Comparison of ENCODE assay signal across 26 cellular contexts in genomic region chr19:40524655-40525054, GRCh38.
"Had no signal": no experiment of that assay in that cellular context is flagged by ENCODE, and none has a peak within 500 bp of the region (broad histone marks: within the 10 kb centered on the region; RNA-seq: fewer than 3 reads in every experiment).

No MANE protein-coding gene starts in this region.

- H3K27ac Mint-ChIP-seq: effector memory CD8-positive, alpha-beta T cell; immature natural killer cell; natural killer cell had no signal

- H3K9me3 ChIP-seq: esophagus squamous epithelium, lower lobe of right lung, prostate gland, right atrium auricular region, stomach, thyroid gland, vagina had no signal

- H3K4me1 ChIP-seq: prostate gland had no signal

- H3K36me3 Mint-ChIP-seq: immature natural killer cell, natural killer cell had no signal

- H3K9me3 Mint-ChIP-seq: effector memory CD8-positive, alpha-beta T cell; immature natural killer cell; natural killer cell; neural crest cell had no signal

- FAIRE-seq: endometrium had no signal

- H3K27ac ChIP-seq: esophagus squamous epithelium, lower lobe of right lung, prostate gland, right atrium auricular region, stomach, thyroid gland, vagina had no signal

- H3K4me3 ChIP-seq: esophagus squamous epithelium, lower lobe of right lung, prostate gland, right atrium auricular region, smooth muscle cell, stomach, thyroid gland, vagina had no signal

- H3K4me3 Mint-ChIP-seq: effector memory CD8-positive, alpha-beta T cell; immature natural killer cell; natural killer cell; neural crest cell had no signal

- H3K36me3 ChIP-seq: esophagus squamous epithelium, lower lobe of right lung, prostate gland, right atrium auricular region, stomach, thyroid gland, vagina had no signal

- H3K4me2 ChIP-seq: smooth muscle cell had no signal

- H3K27me3 ChIP-seq: right atrium auricular region, thyroid gland, vagina had no signal

- ATAC-seq: effector memory CD8-positive, alpha-beta T cell; left ventricle myocardium superior; lower lobe of right lung; natural killer cell; sciatic nerve had no signal

- DNase-seq: cortex of kidney; effector memory CD8-positive, alpha-beta T cell; esophagus squamous epithelium; foreskin melanocyte; glutamatergic neuron; hypothalamus; immature natural killer cell; islet precursor cell; left ventricle myocardium superior; lower lobe of right lung; natural killer cell; stimulated activated CD4-positive, alpha-beta T cell treated with anti-CD3 and anti-CD28 coated beads, Interleukin-12 subunit alpha, Interleukin-12 subunit beta, amount 100 ng/mL, for 4 hours; stimulated activated CD4-positive, alpha-beta T cell treated with anti-CD3 and anti-CD28 coated beads, Interleukin-1b, Interleukin-23, amount 100 ng/mL, for 48 hours; stimulated activated CD4-positive, alpha-beta T cell treated with anti-CD3 and anti-CD28 coated beads, Interleukin-4, amount 100 ng/mL, for 1 hour; stimulated activated CD8-positive, alpha-beta memory T cell treated with anti-CD3 and anti-CD28 coated beads, Interleukin-4, amount 100 ng/mL, for 48 hours; stimulated activated naive CD4-positive, alpha-beta T cell treated with Interleukin-2 at 50 U/mL for 16 hours; stomach; thyroid gland; trophoblast cell had no signal
